1 cellular context compared by ENCODE assay signal in genomic region chr7:30478349-30479228, GRCh38.
TF ChIP-seq lines count a peak whose summit lies in the region.

A gene with protein sequence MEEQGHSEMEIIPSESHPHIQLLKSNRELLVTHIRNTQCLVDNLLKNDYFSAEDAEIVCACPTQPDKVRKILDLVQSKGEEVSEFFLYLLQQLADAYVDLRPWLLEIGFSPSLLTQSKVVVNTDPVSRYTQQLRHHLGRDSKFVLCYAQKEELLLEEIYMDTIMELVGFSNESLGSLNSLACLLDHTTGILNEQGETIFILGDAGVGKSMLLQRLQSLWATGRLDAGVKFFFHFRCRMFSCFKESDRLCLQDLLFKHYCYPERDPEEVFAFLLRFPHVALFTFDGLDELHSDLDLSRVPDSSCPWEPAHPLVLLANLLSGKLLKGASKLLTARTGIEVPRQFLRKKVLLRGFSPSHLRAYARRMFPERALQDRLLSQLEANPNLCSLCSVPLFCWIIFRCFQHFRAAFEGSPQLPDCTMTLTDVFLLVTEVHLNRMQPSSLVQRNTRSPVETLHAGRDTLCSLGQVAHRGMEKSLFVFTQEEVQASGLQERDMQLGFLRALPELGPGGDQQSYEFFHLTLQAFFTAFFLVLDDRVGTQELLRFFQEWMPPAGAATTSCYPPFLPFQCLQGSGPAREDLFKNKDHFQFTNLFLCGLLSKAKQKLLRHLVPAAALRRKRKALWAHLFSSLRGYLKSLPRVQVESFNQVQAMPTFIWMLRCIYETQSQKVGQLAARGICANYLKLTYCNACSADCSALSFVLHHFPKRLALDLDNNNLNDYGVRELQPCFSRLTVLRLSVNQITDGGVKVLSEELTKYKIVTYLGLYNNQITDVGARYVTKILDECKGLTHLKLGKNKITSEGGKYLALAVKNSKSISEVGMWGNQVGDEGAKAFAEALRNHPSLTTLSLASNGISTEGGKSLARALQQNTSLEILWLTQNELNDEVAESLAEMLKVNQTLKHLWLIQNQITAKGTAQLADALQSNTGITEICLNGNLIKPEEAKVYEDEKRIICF (minus strand): TSS chr7:30478784. CDS start chr7:30456921, 21,863 bp downstream.

TF ChIP-seq in K562, 482 proteins besides CTCF, POLR2A, EP300 and RAD21 (continued from another document and continues in another):
- TF ChIP-seq HMBOX1 (IDR thresholded peaks at IDR 0.05): no peak
- TF ChIP-seq SMAD3 (CRISPR knock-in tag; conservative IDR thresholded peaks at IDR 0.05): no peak
- TF ChIP-seq, protein P1, sequence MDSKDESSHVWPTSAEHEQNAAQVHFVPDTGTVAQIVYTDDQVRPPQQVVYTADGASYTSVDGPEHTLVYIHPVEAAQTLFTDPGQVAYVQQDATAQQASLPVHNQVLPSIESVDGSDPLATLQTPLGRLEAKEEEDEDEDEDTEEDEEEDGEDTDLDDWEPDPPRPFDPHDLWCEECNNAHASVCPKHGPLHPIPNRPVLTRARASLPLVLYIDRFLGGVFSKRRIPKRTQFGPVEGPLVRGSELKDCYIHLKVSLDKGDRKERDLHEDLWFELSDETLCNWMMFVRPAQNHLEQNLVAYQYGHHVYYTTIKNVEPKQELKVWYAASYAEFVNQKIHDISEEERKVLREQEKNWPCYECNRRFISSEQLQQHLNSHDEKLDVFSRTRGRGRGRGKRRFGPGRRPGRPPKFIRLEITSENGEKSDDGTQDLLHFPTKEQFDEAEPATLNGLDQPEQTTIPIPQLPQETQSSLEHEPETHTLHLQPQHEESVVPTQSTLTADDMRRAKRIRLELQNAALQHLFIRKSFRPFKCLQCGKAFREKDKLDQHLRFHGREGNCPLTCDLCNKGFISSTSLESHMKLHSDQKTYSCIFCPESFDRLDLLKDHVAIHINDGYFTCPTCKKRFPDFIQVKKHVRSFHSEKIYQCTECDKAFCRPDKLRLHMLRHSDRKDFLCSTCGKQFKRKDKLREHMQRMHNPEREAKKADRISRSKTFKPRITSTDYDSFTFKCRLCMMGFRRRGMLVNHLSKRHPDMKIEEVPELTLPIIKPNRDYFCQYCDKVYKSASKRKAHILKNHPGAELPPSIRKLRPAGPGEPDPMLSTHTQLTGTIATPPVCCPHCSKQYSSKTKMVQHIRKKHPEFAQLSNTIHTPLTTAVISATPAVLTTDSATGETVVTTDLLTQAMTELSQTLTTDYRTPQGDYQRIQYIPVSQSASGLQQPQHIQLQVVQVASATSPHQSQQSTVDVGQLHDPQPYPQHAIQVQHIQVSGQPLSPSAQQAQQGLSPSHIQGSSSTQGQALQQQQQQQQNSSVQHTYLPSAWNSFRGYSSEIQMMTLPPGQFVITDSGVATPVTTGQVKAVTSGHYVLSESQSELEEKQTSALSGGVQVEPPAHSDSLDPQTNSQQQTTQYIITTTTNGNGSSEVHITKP (IDR thresholded peaks at IDR 0.05; ENCODE audit: partially characterized antibody): peak; percentile 40
- no peak for TF ChIP-seq ZNF785 (CRISPR knock-in tag; IDR thresholded peaks at IDR 0.05)
- no peak for TF ChIP-seq ZNF224 (CRISPR knock-in tag; IDR thresholded peaks at IDR 0.05)
- TF ChIP-seq ATF7 (IDR thresholded peaks at IDR 0.05): 0 out of 2 replicates have a peak, but pooled peaks have one; percentile 68
- no peak for TF ChIP-seq NR4A1 (CRISPR knock-in tag; IDR thresholded peaks at IDR 0.05)
- no peak for TF ChIP-seq NR4A1 (tag; IDR thresholded peaks at IDR 0.05)
- peak; percentile 96 for TF ChIP-seq POLR2G (IDR thresholded peaks at IDR 0.05; ENCODE audit: low read depth, low read length)
- TF ChIP-seq NFXL1 (CRISPR knock-in tag; IDR thresholded peaks at IDR 0.05): no peak
- no peak for TF ChIP-seq MCM3 (IDR thresholded peaks at IDR 0.05)
- TF ChIP-seq SIN3A (IDR thresholded peaks at IDR 0.05; ENCODE audit: borderline replicate concordance in 2 of 2, control insufficient read depth in 1 of 2, low read depth in 2 of 2, low read length in 2 of 2): peak in 1 of 2 experiments; percentile 84; a peak in 1 of 4 replicates
- TF ChIP-seq ZNF324 (CRISPR knock-in tag; IDR thresholded peaks at IDR 0.05): no peak
- peak; percentile 61 for TF ChIP-seq ZBTB33 (CRISPR knock-in tag; IDR thresholded peaks at IDR 0.05)
- no peak for TF ChIP-seq GABPB2 (CRISPR knock-in tag; conservative IDR thresholded peaks at IDR 0.05)
- TF ChIP-seq ZNF140 (CRISPR knock-in tag; IDR thresholded peaks at IDR 0.05): no peak
- peak; percentile 90 for TF ChIP-seq ZFX (CRISPR knock-in tag; IDR thresholded peaks at IDR 0.05)
- peak; percentile 16; the same call in 1 of the 2 replicates for TF ChIP-seq CUX1 (CRISPR knock-in tag; IDR thresholded peaks at IDR 0.05)
- TF ChIP-seq CCNT2 (IDR thresholded peaks at IDR 0.05; ENCODE audit: borderline replicate concordance, extremely low read depth, insufficient read length, low read depth, low read length): peak; percentile 85
- no peak for TF ChIP-seq ARID2 (IDR thresholded peaks at IDR 0.05)
- TF ChIP-seq U2AF2 (optimal IDR thresholded peaks at IDR 0.05; ENCODE audit: low read depth, low read length): no peak
- TF ChIP-seq CTBP1 (IDR thresholded peaks at IDR 0.05; ENCODE audit: borderline replicate concordance): peak; percentile 95
- no peak for TF ChIP-seq ETV6 (IDR thresholded peaks at IDR 0.05; ENCODE audit: borderline replicate concordance in 1 of 2, low read depth in 2 of 2, low read length in 1 of 2)
- TF ChIP-seq ETV6 (CRISPR knock-in tag; IDR thresholded peaks at IDR 0.05; ENCODE audit: borderline replicate concordance): no peak
- TF ChIP-seq ZNF584 (CRISPR knock-in tag; IDR thresholded peaks at IDR 0.05; ENCODE audit: low read depth): no peak
- no peak for TF ChIP-seq KHSRP (IDR thresholded peaks at IDR 0.05)
- TF ChIP-seq NCOA4 (IDR thresholded peaks at IDR 0.05; ENCODE audit: partially characterized antibody): no peak
- peak; percentile 66; the same call in 1 of the 2 replicates for TF ChIP-seq ZNF583 (CRISPR knock-in tag; IDR thresholded peaks at IDR 0.05)
- no peak for TF ChIP-seq FOXJ2 (tag; IDR thresholded peaks at IDR 0.05)
- TF ChIP-seq SNAPC5 (CRISPR knock-in tag; IDR thresholded peaks at IDR 0.05): no peak
- TF ChIP-seq SMAD4 (CRISPR knock-in tag; conservative IDR thresholded peaks at IDR 0.05): peak; percentile 75; the same call in 1 of the 2 replicates
- TF ChIP-seq PHTF2 (CRISPR knock-in tag; IDR thresholded peaks at IDR 0.05): no peak
- TF ChIP-seq, protein P2, sequence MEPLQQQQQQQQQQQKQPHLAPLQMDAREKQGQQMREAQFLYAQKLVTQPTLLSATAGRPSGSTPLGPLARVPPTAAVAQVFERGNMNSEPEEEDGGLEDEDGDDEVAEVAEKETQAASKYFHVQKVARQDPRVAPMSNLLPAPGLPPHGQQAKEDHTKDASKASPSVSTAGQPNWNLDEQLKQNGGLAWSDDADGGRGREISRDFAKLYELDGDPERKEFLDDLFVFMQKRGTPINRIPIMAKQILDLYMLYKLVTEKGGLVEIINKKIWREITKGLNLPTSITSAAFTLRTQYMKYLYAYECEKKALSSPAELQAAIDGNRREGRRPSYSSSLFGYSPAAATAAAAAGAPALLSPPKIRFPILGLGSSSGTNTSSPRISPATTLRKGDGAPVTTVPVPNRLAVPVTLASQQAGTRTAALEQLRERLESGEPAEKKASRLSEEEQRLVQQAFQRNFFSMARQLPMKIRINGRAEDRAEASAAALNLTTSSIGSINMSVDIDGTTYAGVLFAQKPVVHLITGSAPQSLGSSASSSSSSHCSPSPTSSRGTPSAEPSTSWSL (CRISPR knock-in tag; IDR thresholded peaks at IDR 0.05; ENCODE audit: borderline replicate concordance): no peak
- TF ChIP-seq RBFOX2 (IDR thresholded peaks at IDR 0.05; ENCODE audit: low read depth, low read length): peak; percentile 92
- no peak for TF ChIP-seq FOXK2 (conservative IDR thresholded peaks at IDR 0.05 in 1 of 2, IDR thresholded peaks at IDR 0.05 in 1 of 2; ENCODE audit: low read depth in 2 of 2)
- TF ChIP-seq ZNF121 (CRISPR knock-in tag; conservative IDR thresholded peaks at IDR 0.05): no peak
- no peak for TF ChIP-seq RFX1 (IDR thresholded peaks at IDR 0.05)
- TF ChIP-seq, protein P3, sequence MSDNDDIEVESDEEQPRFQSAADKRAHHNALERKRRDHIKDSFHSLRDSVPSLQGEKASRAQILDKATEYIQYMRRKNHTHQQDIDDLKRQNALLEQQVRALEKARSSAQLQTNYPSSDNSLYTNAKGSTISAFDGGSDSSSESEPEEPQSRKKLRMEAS (CRISPR knock-in tag; IDR thresholded peaks at IDR 0.05): peak; percentile 62; the same call in 1 of the 2 replicates
- TF ChIP-seq IRF1 (CRISPR knock-in tag; IDR thresholded peaks at IDR 0.05; ENCODE audit: borderline replicate concordance): no peak
- no peak for TF ChIP-seq XRCC3 (IDR thresholded peaks at IDR 0.05)
- 0 out of 4 replicates have a peak, but pooled peaks of 1 of the 2 experiments have one; percentile 35 for TF ChIP-seq TEAD1 (CRISPR knock-in tag; IDR thresholded peaks at IDR 0.05)
- no peak for TF ChIP-seq LEF1 (IDR thresholded peaks at IDR 0.05)
- TF ChIP-seq DNMT1 (IDR thresholded peaks at IDR 0.05): no peak
- TF ChIP-seq RNF219 (CRISPR knock-in tag; IDR thresholded peaks at IDR 0.05): no peak
- no peak; the same call in 1 of the 2 replicates for TF ChIP-seq E2F3 (CRISPR knock-in tag; IDR thresholded peaks at IDR 0.05)
